Comparison of ENCODE assay signal across 10 cellular contexts in genomic region chr1:25065246-25066238, GRCh38.
A peak's percentile ranks its signal among the peaks of the same experiment; 100 is the strongest.
DNase-seq lines count a peak whose midpoint lies in the region; ATAC-seq and TF ChIP-seq lines count a peak whose summit lies in the region.
"Had no signal": no experiment of that assay in that cellular context is flagged by ENCODE, and none has a peak within 500 bp of the region (broad histone marks: within the 10 kb centered on the region; RNA-seq: fewer than 3 reads in every experiment).

No MANE protein-coding gene starts in this region.

- no peak overlapping the region for H3K4me3 ChIP-seq in SK-N-MC
- H3K4me3 ChIP-seq in fibroblast of pulmonary artery (replicated peaks; ENCODE audit: low read depth, low read length): no peak overlapping the region
- no peak overlapping the region for H3K4me3 ChIP-seq in psoas muscle
- H3K4me3 ChIP-seq: MG63 had no signal

- H3K27ac ChIP-seq in SK-N-MC (peak overlapping the region; percentile 33), psoas muscle (no peak overlapping the region)

- no peaks in the 10 kb centered on the region for H3K4me1 ChIP-seq in psoas muscle

- H3K36me3 ChIP-seq in SK-N-MC (ENCODE audit: insufficient read depth, low read length) (no peaks in the 10 kb centered on the region), psoas muscle (ENCODE audit: insufficient read depth in 1 of 2, low read depth in 1 of 2) (no peaks in the 10 kb centered on the region)
- H3K36me3 ChIP-seq: MG63 had no signal

- DNase-seq in NK-92 treated with Interleukin-12 subunit alpha and Interleukin-12 subunit beta, amount 100 ng/mL, for 24 hours (lab: John Stamatoyannopoulos, UW): peak; percentile 66
- DNase-seq in NK-92 (lab: John Stamatoyannopoulos, UW; ENCODE audit: unreplicated experiment) (no peak), SK-N-MC (ENCODE audit: low read depth, low spot score) (no peak), fibroblast of pulmonary artery (ENCODE audit: low read depth) (peak; percentile 3), SW 1271 (lab: John Stamatoyannopoulos, UW) (no peak), psoas muscle (no peak)
- peak; percentile 51 for DNase-seq in stimulated activated CD8-positive, alpha-beta memory T cell treated with anti-CD3 and anti-CD28 coated beads, Interleukin-4, amount 100 ng/mL, for 48 hours
- DNase-seq: MG63, naive B cell had no signal

- H3K9ac ChIP-seq in SK-N-MC (ENCODE audit: insufficient read length): no peak overlapping the region

- no peaks in the 10 kb centered on the region for H3K9me3 ChIP-seq in SK-N-MC (ENCODE audit: low read depth, low read length)
- no peaks in the 10 kb centered on the region for H3K9me3 ChIP-seq in psoas muscle
- H3K9me3 ChIP-seq: MG63 had no signal

- intact Hi-C loops in psoas muscle (cut with DNase I): no loop called here

- TF ChIP-seq CTCF in fibroblast of pulmonary artery (IDR thresholded peaks at IDR 0.05; ENCODE audit: low read length, missing control alignments): no peak
- no peak for TF ChIP-seq CTCF in psoas muscle (IDR thresholded peaks at IDR 0.05)

- no peak for ATAC-seq in HG03135 (IDR thresholded peaks at IDR 0.05; ENCODE audit: unreplicated experiment)
- no peak for ATAC-seq in psoas muscle

- WGBS in psoas muscle, 3 donors: 43 to 55% (median 46%) methylated on average over 27 to 29 of the region's 29 CpGs

- peaks cover 0 to 2% (median 0%) of the 10 kb centered on the region in 3 donors for H3K27me3 ChIP-seq in psoas muscle (ENCODE audit: insufficient read depth in 3 of 3, low read length in 2 of 3)
- H3K27me3 ChIP-seq: MG63 had no signal

Comparison
In these comparisons a context has a peak if more than half of its experiments do, and no peak if none do; other contexts are left out.
1. DNase-seq: peak in NK-92 treated with Interleukin-12 subunit alpha and Interleukin-12 subunit beta, amount 100 ng/mL, for 24 hours (single experiment), fibroblast of pulmonary artery (single experiment) and stimulated activated CD8-positive, alpha-beta memory T cell treated with anti-CD3 and anti-CD28 coated beads, Interleukin-4, amount 100 ng/mL, for 48 hours (single experiment); none in NK-92 (single experiment), SK-N-MC (single experiment), SW 1271 (0 of 2) and psoas muscle (0 of 2).